In genomic region chr11:57181678-57182305, GRCh38 we compare ENCODE assay signal across 32 cellular contexts. TPM values are rescaled to one million over a fixed set of nuclear protein-coding genes. Genes with fewer than 3 reads are reported as not detected.
A peak's percentile ranks its signal among the peaks of the same experiment; 100 is the strongest.
DNase-seq lines count a peak whose midpoint lies in the region; ATAC-seq and TF ChIP-seq lines count a peak whose summit lies in the region.
"Had no signal": no experiment of that assay in that cellular context is flagged by ENCODE, and none has a peak within 500 bp of the region (broad histone marks: within the 10 kb centered on the region; RNA-seq: fewer than 3 reads in every experiment).

Gene LRRC55 (plus strand): TSS chr11:57181953. CDS start chr11:57182023, 70 bp downstream.

- H3K9ac ChIP-seq in iPS-15b (ENCODE audit: low read depth, low read length) = no peak within 1 kb of the TSS

- H3K79me2 ChIP-seq in GM23338 (replicated peaks; ENCODE audit: insufficient read depth) = no peaks in the 10 kb centered on the region

- peak within 1 kb of the TSS; percentile 90 for H3K4me3 ChIP-seq in GM23338
- H3K4me3 ChIP-seq in iPS-15b (ENCODE audit: low read depth, low read length) = peak within 1 kb of the TSS; percentile 75
- peak within 1 kb of the TSS; percentile 38 for H3K4me3 ChIP-seq in neuron (ENCODE audit: low read length)
- no peak within 1 kb of the TSS for H3K4me3 ChIP-seq in CD4-positive, alpha-beta memory T cell (ENCODE audit: low read length in 2 of 2)
- H3K4me3 ChIP-seq: breast epithelium, lung, mucosa of descending colon, prostate gland, right lobe of liver, stomach, thyroid gland had no signal

- H3K27me3 ChIP-seq in GM23338 (ENCODE audit: insufficient read depth) = peaks cover 33% of the 10 kb centered on the region
- peaks cover 24% of the 10 kb centered on the region for H3K27me3 ChIP-seq in iPS-15b (ENCODE audit: control insufficient read depth, insufficient read depth, low read length)
- no peaks in the 10 kb centered on the region for H3K27me3 ChIP-seq in neuron (ENCODE audit: insufficient read depth, low read length)
- H3K27me3 ChIP-seq in CD4-positive, alpha-beta memory T cell (ENCODE audit: insufficient read depth, low read length) = peaks cover 5% of the 10 kb centered on the region
- H3K27me3 ChIP-seq: right lobe of liver, thyroid gland had no signal

- ATAC-seq in GM23338 (no peak), left ventricle myocardium superior (no peak)
- ATAC-seq: natural killer cell, right lobe of liver had no signal

- H3K36me3 ChIP-seq in GM23338 (ENCODE audit: insufficient read depth) (no peaks in the 10 kb centered on the region), iPS-15b (ENCODE audit: control insufficient read depth, insufficient read depth, low read length) (no peaks in the 10 kb centered on the region), neuron (ENCODE audit: insufficient read depth, low read length) (no peaks in the 10 kb centered on the region)
- no peaks in the 10 kb centered on the region for H3K36me3 ChIP-seq in CD4-positive, alpha-beta memory T cell (ENCODE audit: insufficient read depth, low read length)
- H3K36me3 ChIP-seq: breast epithelium, prostate gland, right lobe of liver, stomach, thyroid gland had no signal

- H3K27me3 Mint-ChIP-seq in GM23338 (ENCODE audit: insufficient read depth, low read depth, poor library complexity) = peaks cover 23% of the 10 kb centered on the region
- H3K27me3 Mint-ChIP-seq in brain = peaks cover 6% of the 10 kb centered on the region
- peaks cover 38% of the 10 kb centered on the region for H3K27me3 Mint-ChIP-seq in progenitor cell of endocrine pancreas
- peaks cover 17 to 26% of the 10 kb centered on the region in 2 donors for H3K27me3 Mint-ChIP-seq in CD4-positive, alpha-beta memory T cell

- H2AFZ ChIP-seq in GM23338 (peak within 1 kb of the TSS; percentile 100), neuron (ENCODE audit: low read depth, low read length) (peak within 1 kb of the TSS; percentile 43)

- DNase-seq in GM23338 (ENCODE audit: low spot score) = no peak
- DNase-seq in left ventricle myocardium superior = no peak
- DNase-seq in progenitor cell of endocrine pancreas (ENCODE audit: low spot score, unreplicated experiment) = no peak
- DNase-seq in NCI-H1694 (lab: John Stamatoyannopoulos, UW) = no peak
- DNase-seq in CD4-positive, alpha-beta memory T cell = no peak
- DNase-seq: activated CD4-positive, alpha-beta memory T cell treated with anti-CD3 and anti-CD28 coated beads for 36 hours; activated CD4-positive, alpha-beta T cell treated with anti-CD3 and anti-CD28 coated beads for 1 hour; activated CD8-positive, alpha-beta memory T cell treated with anti-CD3 and anti-CD28 coated beads, Interleukin-2, amount 50 U/mL, for 4 hours; amygdala; DMS153; effector CD8-positive, alpha-beta T cell; head of caudate nucleus; Kasumi-1; mucosa of descending colon; MV-4-11; natural killer cell; NCI-H1436; right lobe of liver; SIG-M5; stomach had no signal

- POLR2A ChIA-PET in CD4-positive, alpha-beta memory T cell (lab: Charles Lee; ENCODE audit: partially characterized antibody) = no interaction called here

- no peaks in the 10 kb centered on the region; the same call in 2 of the 3 replicates for H3K36me3 Mint-ChIP-seq in GM23338 (ENCODE audit: low read depth)
- peaks cover 14% of the 10 kb centered on the region for H3K36me3 Mint-ChIP-seq in brain
- no peaks in the 10 kb centered on the region for H3K36me3 Mint-ChIP-seq in progenitor cell of endocrine pancreas (ENCODE audit: insufficient read depth)
- H3K36me3 Mint-ChIP-seq in CD4-positive, alpha-beta memory T cell = no peaks in the 10 kb centered on the region
- H3K36me3 Mint-ChIP-seq: activated CD4-positive, alpha-beta memory T cell treated with anti-CD3 and anti-CD28 coated beads for 36 hours; activated naive CD4-positive, alpha-beta T cell treated with anti-CD3 and anti-CD28 coated beads, Interleukin-2, amount 50 U/mL, for 24 hours; natural killer cell had no signal

- peaks cover 9% of the 10 kb centered on the region for H3K9me2 ChIP-seq in GM23338 (ENCODE audit: insufficient read depth)

- intact Hi-C loops in left ventricle myocardium superior (cut with micrococcal nuclease) = no loop called here
- intact Hi-C loops in CD4-positive, alpha-beta memory T cell (cut with micrococcal nuclease) = no loop called here

- H3K4me1 Mint-ChIP-seq in GM23338 (peaks cover 18% of the 10 kb centered on the region), brain (peaks cover 50% of the 10 kb centered on the region), progenitor cell of endocrine pancreas (ENCODE audit: low read depth) (peaks cover 10% of the 10 kb centered on the region)
- peaks cover 0 to 3% (median 0%) of the 10 kb centered on the region in 4 donors for H3K4me1 Mint-ChIP-seq in CD4-positive, alpha-beta memory T cell
- H3K4me1 Mint-ChIP-seq: activated naive CD4-positive, alpha-beta T cell treated with anti-CD3 and anti-CD28 coated beads, Interleukin-2, amount 50 U/mL, for 24 hours had no signal

- H3K27ac Mint-ChIP-seq in GM23338 (no peak within 1 kb of the TSS), brain (peak within 1 kb of the TSS; percentile 52 to 99 (median 88)), progenitor cell of endocrine pancreas (no peak within 1 kb of the TSS)
- no peak within 1 kb of the TSS for H3K27ac Mint-ChIP-seq in CD4-positive, alpha-beta memory T cell
- H3K27ac Mint-ChIP-seq: activated CD4-positive, alpha-beta memory T cell treated with anti-CD3 and anti-CD28 coated beads for 36 hours; activated naive CD4-positive, alpha-beta T cell treated with anti-CD3 and anti-CD28 coated beads, Interleukin-2, amount 50 U/mL, for 24 hours; natural killer cell; T-helper 2 cell treated with Interferon-gamma antibody and Interleukin-4, amounts not matched to agents 5 μg/mL and 100 μg/mL, for 36 hours had no signal

- CTCF ChIA-PET in CD4-positive, alpha-beta memory T cell (lab: Charles Lee; ENCODE audit: partially characterized antibody) = interaction anchor here (0.9 kb wide), 1 partner anchor 35 kb away, joined by 3 read pairs; no protein-coding TSS in a partner anchor

- H3K27ac ChIP-seq in GM23338 (ENCODE audit: low read depth) = no peak within 1 kb of the TSS
- H3K27ac ChIP-seq in CD4-positive, alpha-beta memory T cell (ENCODE audit: low read depth, low read length) = no peak within 1 kb of the TSS
- H3K27ac ChIP-seq: breast epithelium, prostate gland, right lobe of liver, stomach, thyroid gland had no signal

- no peaks in the 10 kb centered on the region for H4K20me1 ChIP-seq in GM23338 (replicated peaks; ENCODE audit: insufficient read depth)

- H3K9me3 Mint-ChIP-seq in GM23338 (no peaks in the 10 kb centered on the region), brain (peaks cover 0 to 6% (median 0%) of the 10 kb centered on the region in 5 experiments), progenitor cell of endocrine pancreas (ENCODE audit: low read depth) (no peaks in the 10 kb centered on the region)
- peaks cover 0 to 4% (median 0%) of the 10 kb centered on the region in 8 donors for H3K9me3 Mint-ChIP-seq in CD4-positive, alpha-beta memory T cell
- H3K9me3 Mint-ChIP-seq: activated CD4-positive, alpha-beta memory T cell treated with anti-CD3 and anti-CD28 coated beads for 36 hours; activated naive CD4-positive, alpha-beta T cell treated with anti-CD3 and anti-CD28 coated beads, Interleukin-2, amount 50 U/mL, for 24 hours; T-helper 2 cell treated with Interferon-gamma antibody and Interleukin-4, amounts not matched to agents 5 μg/mL and 100 μg/mL, for 36 hours had no signal

- no peaks in the 10 kb centered on the region for H3F3A ChIP-seq in GM23338 (replicated peaks; ENCODE audit: low read depth)

- H3K4me2 ChIP-seq in GM23338 = peak within 1 kb of the TSS; percentile 96

- no peaks in the 10 kb centered on the region for H3K9me3 ChIP-seq in iPS-15b (ENCODE audit: control insufficient read depth, insufficient read depth, low read length)
- H3K9me3 ChIP-seq in neuron (ENCODE audit: low read length) = no peaks in the 10 kb centered on the region
- no peaks in the 10 kb centered on the region for H3K9me3 ChIP-seq in CD4-positive, alpha-beta memory T cell (ENCODE audit: control insufficient read depth in 1 of 2, low read length in 2 of 2)
- H3K9me3 ChIP-seq: breast epithelium, mucosa of descending colon, prostate gland, right lobe of liver, stomach, thyroid gland had no signal

- H3K4me3 Mint-ChIP-seq in GM23338 (peak within 1 kb of the TSS; percentile 87), brain (peak within 1 kb of the TSS; percentile 80 to 86 (median 83)), progenitor cell of endocrine pancreas (ENCODE audit: low read depth) (no peak within 1 kb of the TSS)
- no peak within 1 kb of the TSS for H3K4me3 Mint-ChIP-seq in CD4-positive, alpha-beta memory T cell
- H3K4me3 Mint-ChIP-seq: activated CD4-positive, alpha-beta memory T cell treated with anti-CD3 and anti-CD28 coated beads for 36 hours; activated naive CD4-positive, alpha-beta T cell treated with anti-CD3 and anti-CD28 coated beads, Interleukin-2, amount 50 U/mL, for 24 hours; natural killer cell; T-helper 2 cell treated with Interferon-gamma antibody and Interleukin-4, amounts not matched to agents 5 μg/mL and 100 μg/mL, for 36 hours had no signal

- H3K4me1 ChIP-seq in GM23338 (ENCODE audit: insufficient read depth) (peaks cover 8% of the 10 kb centered on the region), iPS-15b (ENCODE audit: control insufficient read depth, insufficient read depth, low read length) (peaks cover 5% of the 10 kb centered on the region), neuron (ENCODE audit: insufficient read depth, low read length) (peaks cover 23% of the 10 kb centered on the region)
- no peaks in the 10 kb centered on the region for H3K4me1 ChIP-seq in CD4-positive, alpha-beta memory T cell (ENCODE audit: insufficient read depth, low read length)
- H3K4me1 ChIP-seq: breast epithelium, prostate gland, right lobe of liver had no signal

- no peak for TF ChIP-seq CTCF in GM23338 (conservative IDR thresholded peaks at IDR 0.05; ENCODE audit: low read depth in 2 of 2)
- TF ChIP-seq CTCF in brain (conservative IDR thresholded peaks at IDR 0.05) = no peak
- TF ChIP-seq CTCF in progenitor cell of endocrine pancreas (IDR thresholded peaks at IDR 0.05; ENCODE audit: unreplicated experiment) = no peak

TF ChIP-seq in GM23338, 12 proteins besides CTCF, POLR2A, EP300 and RAD21 (continues in another document):
- no peak for TF ChIP-seq POLR2AphosphoS5 (IDR thresholded peaks at IDR 0.05; ENCODE audit: low read depth)

RNA-seq across cellular contexts. Expression of gene LRRC55, which starts in this region (rescaled TPM):
- total RNA-seq in GM23338 (2014; rRNA removed; shearing (Covaris generic)) = 1.4 and 1.5 TPM in 2 replicates
- polyA plus RNA-seq in GM23338 (2016; fragmentation: Nextera tagmentation; extraction: Ambion mirVana) (0.10 and 0.15 TPM in 2 replicates), brain (ENCODE audit: insufficient read depth, low read depth, low replicate concordance) (0.97 TPM)
- total RNA-seq in left ventricle myocardium superior (0.35 TPM), progenitor cell of endocrine pancreas (0.04 and 0.12 TPM in 2 replicates)
- not detected for total RNA-seq in CD4-positive, alpha-beta memory T cell
- polyA plus RNA-seq in CD4-positive, alpha-beta memory T cell = not detected
- total RNA-seq: activated CD4-positive, alpha-beta memory T cell treated with anti-CD3 and anti-CD28 coated beads for 36 hours; breast epithelium; epithelial cell of proximal tubule; G401; natural killer cell had no signal
- polyA plus RNA-seq: BJ had no signal

Comparison
In these comparisons a context has a peak if more than half of its experiments do, and no peak if none do; other contexts are left out.
1. H3K4me3 ChIP-seq: peak in GM23338 (single experiment), iPS-15b (single experiment) and neuron (single experiment); none in CD4-positive, alpha-beta memory T cell (0 of 2).
2. H3K27ac Mint-ChIP-seq: peak in brain (5 of 5); none in GM23338 (single experiment), progenitor cell of endocrine pancreas (single experiment) and CD4-positive, alpha-beta memory T cell (0 of 7).
3. H3K4me3 Mint-ChIP-seq: peak in GM23338 (single experiment) and brain (5 of 5); none in progenitor cell of endocrine pancreas (single experiment) and CD4-positive, alpha-beta memory T cell (0 of 8).